Comparison of ENCODE assay signal across 8 cellular contexts in the genomic region with DNA sequence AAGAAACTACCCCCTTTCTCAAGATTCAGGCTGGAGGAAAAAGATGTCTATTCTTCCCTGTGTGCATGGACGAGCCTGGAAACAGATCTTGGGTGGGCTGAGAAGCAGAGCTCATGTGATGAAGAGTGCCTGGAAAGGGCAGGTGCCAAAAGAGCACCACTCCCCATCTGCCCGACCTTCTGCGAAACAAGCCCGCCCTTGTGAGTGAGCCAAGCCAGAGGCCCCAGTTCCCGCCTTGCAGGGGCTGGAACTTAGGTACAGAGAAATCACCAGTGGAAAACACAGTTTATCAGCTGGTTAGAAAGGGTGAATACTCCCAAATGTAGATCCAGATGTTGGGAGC. TPM values are rescaled to one million over a fixed set of nuclear protein-coding genes. Genes with fewer than 3 reads are reported as not detected.
DNase-seq lines count a peak whose midpoint lies in the region; ATAC-seq and TF ChIP-seq lines count a peak whose summit lies in the region.

No MANE protein-coding gene starts in this region.

- DNase-seq in HFF-Myc (ENCODE audit: extremely low read depth, low read depth) (no peak), fibroblast of pulmonary artery (ENCODE audit: low read depth) (peak; percentile 68), psoas muscle (peak; percentile 71 to 77), midbrain (lab: John Stamatoyannopoulos, UW) (no peak), cortex of kidney (lab: John Stamatoyannopoulos, UW) (no peak)

- H3K9me3 ChIP-seq in SU-DHL-6 (ENCODE audit: insufficient read depth, low read length) (no peaks in the 10 kb centered on the region), psoas muscle (no peaks in the 10 kb centered on the region)

- intact Hi-C loops in psoas muscle (cut with DNase I) = no loop called here

- H3K4me2 ChIP-seq in SU-DHL-6 (ENCODE audit: low read depth, low read length, poor library complexity, severe bottlenecking) = peak overlapping the region; percentile 75

- H3K4me3 ChIP-seq in HFF-Myc (replicated peaks; ENCODE audit: low read depth, low read length) (peak overlapping the region; percentile 69), SU-DHL-6 (ENCODE audit: insufficient read depth, low read length, poor library complexity, severe bottlenecking) (no peak overlapping the region), fibroblast of pulmonary artery (replicated peaks; ENCODE audit: low read depth, low read length) (peak overlapping the region; percentile 93), psoas muscle (peak overlapping the region; percentile 85)

- H4K20me1 ChIP-seq in SU-DHL-6 (ENCODE audit: low read depth, low read length) = peaks cover 8% of the 10 kb centered on the region; the same call in 1 of the 2 replicates

- no peak overlapping the region for H2AFZ ChIP-seq in SU-DHL-6 (ENCODE audit: low read depth, low read length, severe bottlenecking)

- H3K79me2 ChIP-seq in SU-DHL-6 (ENCODE audit: insufficient read depth, low read length) = peaks cover 12% of the 10 kb centered on the region; the same call in 1 of the 2 replicates

- H3K27ac ChIP-seq in SU-DHL-6 (ENCODE audit: low read depth, low read length) (no peak overlapping the region), psoas muscle (peak overlapping the region; percentile 98)

- no peaks in the 10 kb centered on the region for H3K27me3 ChIP-seq in SU-DHL-6 (ENCODE audit: low read length)
- H3K27me3 ChIP-seq in psoas muscle (ENCODE audit: insufficient read depth in 3 of 3, low read length in 2 of 3) = no peaks in the 10 kb centered on the region

- no peaks in the 10 kb centered on the region for H3K9me2 ChIP-seq in SU-DHL-6 (replicated peaks; ENCODE audit: insufficient read depth, low read length)

- H3K9ac ChIP-seq in SU-DHL-6 (ENCODE audit: low read length) = no peak overlapping the region

- H3F3A ChIP-seq in SU-DHL-6 (ENCODE audit: insufficient read depth) = no peaks in the 10 kb centered on the region; the same call in 1 of the 2 replicates

- no peak for TF ChIP-seq CTCF in HFF-Myc (IDR thresholded peaks at IDR 0.05; ENCODE audit: low read depth, low read length, missing control alignments)
- no peak for TF ChIP-seq CTCF in SU-DHL-6 (IDR thresholded peaks at IDR 0.05; ENCODE audit: insufficient read depth, low read length, poor library complexity, severe bottlenecking)
- no peak for TF ChIP-seq CTCF in fibroblast of pulmonary artery (IDR thresholded peaks at IDR 0.05; ENCODE audit: low read length, missing control alignments)
- TF ChIP-seq CTCF in psoas muscle (IDR thresholded peaks at IDR 0.05) = no peak

- H3K36me3 ChIP-seq in SU-DHL-6 (ENCODE audit: low read length) (no peaks in the 10 kb centered on the region), psoas muscle (ENCODE audit: insufficient read depth in 1 of 2, low read depth in 1 of 2) (peaks cover 9 to 30% of the 10 kb centered on the region in 2 donors)

- 29 to 43% (median 37%) methylated on average over 5 of the region's 5 CpGs for WGBS in psoas muscle, 3 donors

- H3K4me1 ChIP-seq in psoas muscle = peaks cover 59% of the 10 kb centered on the region

- ATAC-seq in psoas muscle (peak in 3 of 4 donors; percentile 12 to 18 (median 14)), GM21515 (IDR thresholded peaks at IDR 0.05; ENCODE audit: unreplicated experiment) (no peak), GM19395 (IDR thresholded peaks at IDR 0.05; ENCODE audit: unreplicated experiment) (no peak)

RNA-seq across cellular contexts. Expression of gene A3GALT2, which starts 26.7 kb away (rescaled TPM):
- not detected for total RNA-seq in psoas muscle
- polyA plus RNA-seq in psoas muscle = not detected

Comparison
In these comparisons a context has a peak if more than half of its experiments do, and no peak if none do; other contexts are left out.
1. DNase-seq: peak in fibroblast of pulmonary artery (single experiment) and psoas muscle (2 of 2); none in HFF-Myc (single experiment), midbrain (single experiment) and cortex of kidney (single experiment).
2. ATAC-seq: peak in psoas muscle (3 of 4); none in GM21515 (single experiment) and GM19395 (single experiment).